26 cellular contexts compared by ENCODE assay signal in the genomic region with DNA sequence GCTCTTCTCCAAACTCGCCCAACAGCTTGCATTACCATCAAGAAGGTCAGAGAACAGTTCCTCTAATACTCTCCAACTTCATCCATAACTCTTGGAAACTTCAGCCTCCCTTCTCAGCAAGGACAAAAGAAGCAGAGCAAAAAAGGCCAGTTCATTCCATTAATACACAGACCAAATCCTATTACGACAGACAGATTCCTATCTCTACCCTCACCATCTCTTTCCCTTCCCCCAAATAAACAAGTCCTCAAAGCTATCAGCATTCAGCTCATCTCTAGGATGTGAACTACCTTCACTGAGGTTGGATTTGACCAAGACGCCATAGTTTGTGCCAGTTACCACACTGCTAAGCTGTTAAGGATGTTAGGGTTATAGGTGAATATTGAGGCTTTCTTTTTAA. TPM values are rescaled to one million over a fixed set of nuclear protein-coding genes. Genes with fewer than 3 reads are reported as not detected.
DNase-seq lines count a peak whose midpoint lies in the region; ATAC-seq, FAIRE-seq and TF ChIP-seq lines count a peak whose summit lies in the region.
"Had no signal": no experiment of that assay in that cellular context is flagged by ENCODE, and none has a peak within 500 bp of the region (broad histone marks: within the 10 kb centered on the region; RNA-seq: fewer than 3 reads in every experiment).

No MANE protein-coding gene starts in this region.

- H3K36me3 Mint-ChIP-seq in activated CD8-positive, alpha-beta memory T cell treated with anti-CD3 and anti-CD28 coated beads, Interleukin-2, amount 10 ng/mL, durations not matched to agents 7 days and 5 days, result peaks cover 73% of the 10 kb centered on the region
- H3K36me3 Mint-ChIP-seq in activated B cell treated with CpG ODN at 0.5 μM for 24 hours (ENCODE audit: low read depth) (peaks cover 85% of the 10 kb centered on the region), nephron progenitor cell (ENCODE audit: low read depth) (peaks cover 99% of the 10 kb centered on the region), osteocyte (ENCODE audit: unreplicated experiment) (peaks cover 24% of the 10 kb centered on the region)

- no peaks in the 10 kb centered on the region for H3K9me3 Mint-ChIP-seq in activated CD8-positive, alpha-beta memory T cell treated with anti-CD3 and anti-CD28 coated beads, Interleukin-2, amount 10 ng/mL, durations not matched to agents 7 days and 5 days (ENCODE audit: low read depth)
- H3K9me3 Mint-ChIP-seq in activated B cell treated with CpG ODN at 0.5 μM for 24 hours (no peaks in the 10 kb centered on the region), nephron progenitor cell (peaks cover 10% of the 10 kb centered on the region), osteocyte (ENCODE audit: unreplicated experiment) (no peaks in the 10 kb centered on the region)
- H3K9me3 Mint-ChIP-seq: T-helper 2 cell treated with Interferon-gamma antibody and Interleukin-4, amounts not matched to agents 5 μg/mL and 100 μg/mL, for 36 hours had no signal

- CTCF ChIA-PET in activated CD8-positive, alpha-beta memory T cell treated with anti-CD3 and anti-CD28 coated beads, Interleukin-2, amount 10 ng/mL, durations not matched to agents 7 days and 5 days (lab: Charles Lee), result interaction anchor here (0.6 to 1.1 kb wide), 2 partner anchors 8 to 29 kb away, joined by 3 to 4 read pairs; no protein-coding TSS in a partner anchor
- CTCF ChIA-PET in activated B cell treated with CpG ODN at 0.5 μM for 24 hours (lab: Charles Lee), result no interaction called here

- DNase-seq in activated CD8-positive, alpha-beta memory T cell treated with anti-CD3 and anti-CD28 coated beads, Interleukin-2, amount 10 ng/mL, durations not matched to agents 7 days and 5 days, result no peak
- DNase-seq in activated CD8-positive, alpha-beta memory T cell treated with anti-CD3 and anti-CD28 coated beads, Interleukin-2, amount 50 U/mL, for 4 hours, result no peak
- no peak for DNase-seq in GM12891 (ENCODE audit: insufficient read length, low spot score)
- DNase-seq in activated B cell treated with CpG ODN at 0.5 μM for 24 hours, result no peak
- DNase-seq in nephron progenitor cell, result no peak
- no peak for DNase-seq in frontal cortex (ENCODE audit: low spot score in 2 of 2)
- no peak for DNase-seq in H4 (ENCODE audit: low spot score)
- DNase-seq in osteocyte (ENCODE audit: extremely low spot score, unreplicated experiment), result no peak
- DNase-seq: activated CD4-positive, CD25-positive, alpha-beta regulatory T cell; BE2C; brain microvascular endothelial cell; esophagus squamous epithelium; lower lobe of right lung; MM.1S; NCI-H146; NCI-H510A treated with DMSO at 0.1 percent for 48 hours; occipital lobe; Peyer's patch; SK-N-SH; spleen; stimulated activated CD4-positive, alpha-beta T cell treated with anti-CD3 and anti-CD28 coated beads, Interleukin-4, amount 100 ng/mL, for 4 hours; transverse colon had no signal

- TF ChIP-seq CTCF in activated B cell treated with CpG ODN at 0.5 μM for 24 hours (IDR thresholded peaks at IDR 0.05) (no peak), nephron progenitor cell (IDR thresholded peaks at IDR 0.05) (no peak), osteocyte (IDR thresholded peaks at IDR 0.05) (no peak)

- POLR2A ChIA-PET in activated B cell treated with CpG ODN at 0.5 μM for 24 hours (lab: Charles Lee), result interaction anchor here (0.8 to 6.9 kb wide), 3 partner anchors 11 to 23 kb away, joined by 3 to 116 read pairs (median 3); partner anchors contain the start of gene SINHCAF

- ATAC-seq in activated CD8-positive, alpha-beta memory T cell treated with anti-CD3 and anti-CD28 coated beads, Interleukin-2, amount 10 ng/mL, durations not matched to agents 7 days and 5 days, result no peak
- ATAC-seq in activated B cell treated with CpG ODN at 0.5 μM for 24 hours (ENCODE audit: low read depth), result no peak
- ATAC-seq: lower lobe of right lung had no signal

- no peaks in the 10 kb centered on the region for H3K27me3 Mint-ChIP-seq in activated CD8-positive, alpha-beta memory T cell treated with anti-CD3 and anti-CD28 coated beads, Interleukin-2, amount 10 ng/mL, durations not matched to agents 7 days and 5 days
- no peaks in the 10 kb centered on the region for H3K27me3 Mint-ChIP-seq in activated B cell treated with CpG ODN at 0.5 μM for 24 hours
- no peaks in the 10 kb centered on the region for H3K27me3 Mint-ChIP-seq in nephron progenitor cell (ENCODE audit: low read depth, poor library complexity)
- H3K27me3 Mint-ChIP-seq in osteocyte (ENCODE audit: unreplicated experiment), result no peaks in the 10 kb centered on the region

- intact Hi-C loops in activated B cell treated with CpG ODN at 0.5 μM for 24 hours (cut with micrococcal nuclease), result no loop called here

- FAIRE-seq in GM12891 (lab: Jason Lieb, UNC) (peak; percentile 76), frontal cortex (lab: Jason Lieb, UNC) (no peak)
- FAIRE-seq: A549, colon, keratinocyte had no signal

- H3K4me1 Mint-ChIP-seq in activated CD8-positive, alpha-beta memory T cell treated with anti-CD3 and anti-CD28 coated beads, Interleukin-2, amount 10 ng/mL, durations not matched to agents 7 days and 5 days, result peaks cover 26% of the 10 kb centered on the region
- H3K4me1 Mint-ChIP-seq in activated B cell treated with CpG ODN at 0.5 μM for 24 hours (peaks cover 80% of the 10 kb centered on the region), nephron progenitor cell (peaks cover 37% of the 10 kb centered on the region), osteocyte (ENCODE audit: unreplicated experiment) (peaks cover 7% of the 10 kb centered on the region)

- H3K4me3 Mint-ChIP-seq in activated CD8-positive, alpha-beta memory T cell treated with anti-CD3 and anti-CD28 coated beads, Interleukin-2, amount 10 ng/mL, durations not matched to agents 7 days and 5 days, result no peak overlapping the region
- H3K4me3 Mint-ChIP-seq in activated B cell treated with CpG ODN at 0.5 μM for 24 hours (peak overlapping the region; percentile 65), nephron progenitor cell (no peak overlapping the region), osteocyte (ENCODE audit: unreplicated experiment) (no peak overlapping the region)
- H3K4me3 Mint-ChIP-seq: T-helper 2 cell treated with Interferon-gamma antibody and Interleukin-4, amounts not matched to agents 5 μg/mL and 100 μg/mL, for 36 hours had no signal

- TF ChIP-seq POLR2A in GM12891 (IDR thresholded peaks at IDR 0.05; ENCODE audit: low read depth, low read length), result no peak

- peak overlapping the region; percentile 18 for H3K27ac Mint-ChIP-seq in activated CD8-positive, alpha-beta memory T cell treated with anti-CD3 and anti-CD28 coated beads, Interleukin-2, amount 10 ng/mL, durations not matched to agents 7 days and 5 days
- H3K27ac Mint-ChIP-seq in activated B cell treated with CpG ODN at 0.5 μM for 24 hours (peak overlapping the region; percentile 95), nephron progenitor cell (peak overlapping the region; percentile 11), osteocyte (ENCODE audit: unreplicated experiment) (no peak overlapping the region)
- H3K27ac Mint-ChIP-seq: T-helper 2 cell treated with Interferon-gamma antibody and Interleukin-4, amounts not matched to agents 5 μg/mL and 100 μg/mL, for 36 hours had no signal

TF ChIP-seq in GM12891, 5 proteins besides CTCF, POLR2A, EP300 and RAD21:
- TF ChIP-seq POLR2AphosphoS5 (IDR thresholded peaks at IDR 0.05; ENCODE audit: low read depth, low read length), result no peak
- no peak for TF ChIP-seq POU2F2 (IDR thresholded peaks at IDR 0.05; ENCODE audit: low read depth, low read length)
- TF ChIP-seq SPI1 (IDR thresholded peaks at IDR 0.05; ENCODE audit: low read depth, low read length), result no peak
- no peak for TF ChIP-seq TAF1 (IDR thresholded peaks at IDR 0.05; ENCODE audit: low read depth, low read length)
- TF ChIP-seq PAX5 (IDR thresholded peaks at IDR 0.05; ENCODE audit: insufficient read depth, low read length, severe bottlenecking), result no peak

RNA-seq across cellular contexts. Expression of gene SINHCAF, which starts 25.2 kb away (rescaled TPM):
- total RNA-seq in activated CD8-positive, alpha-beta memory T cell treated with anti-CD3 and anti-CD28 coated beads, Interleukin-2, amount 10 ng/mL, durations not matched to agents 7 days and 5 days, result 100 to 1,000 TPM in 1 of 2 experiments, 10 to 100 TPM in 1; 78.5 to 120 TPM
- polyA plus RNA-seq in GM12891 (2012; ENCODE audit: low read depth, missing spikeins), result 29.3 TPM
- 153 and 157 TPM in 2 replicates for total RNA-seq in activated B cell treated with CpG ODN at 0.5 μM for 24 hours
- total RNA-seq in frontal cortex, result 16.7 TPM
- 72.6 and 127 TPM in 2 replicates for total RNA-seq in H4 (2014; rRNA removed; shearing (Covaris generic))
- 35.5 and 41.1 TPM in 2 replicates for total RNA-seq in osteocyte
